17 cellular contexts compared by ENCODE assay signal in the genomic region with DNA sequence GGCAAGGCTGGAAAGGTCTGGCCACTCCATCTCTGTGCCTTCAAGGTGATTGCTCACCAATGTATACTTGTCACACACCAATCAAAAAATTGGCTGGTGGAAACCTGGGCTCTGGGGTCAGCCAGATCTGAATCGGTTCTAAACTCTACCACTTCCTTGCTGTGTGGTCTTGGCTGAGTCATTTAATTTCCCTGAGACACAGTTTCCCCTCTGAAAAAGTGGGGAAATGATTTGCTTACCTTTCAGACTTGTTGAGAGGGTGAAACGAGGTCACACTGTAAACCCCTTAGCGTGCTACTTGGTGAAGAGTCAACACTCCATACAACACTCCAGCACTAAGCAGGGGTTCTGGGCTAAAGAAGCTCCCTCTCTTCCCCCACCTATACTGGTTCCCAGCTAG.
DNase-seq lines count a peak whose midpoint lies in the region; ATAC-seq and TF ChIP-seq lines count a peak whose summit lies in the region.
"Had no signal": no experiment of that assay in that cellular context is flagged by ENCODE, and none has a peak within 500 bp of the region (broad histone marks: within the 10 kb centered on the region; RNA-seq: fewer than 3 reads in every experiment).

No MANE protein-coding gene starts in this region.

- ATAC-seq in activated CD4-positive, alpha-beta T cell treated with anti-CD3 and anti-CD28 coated beads for 36 hours = peak; percentile 83
- ATAC-seq in activated naive CD4-positive, alpha-beta T cell treated with anti-CD3 and anti-CD28 coated beads, Interleukin-2, amount 50 U/mL, for 72 hours = peak; percentile 75 to 84
- ATAC-seq in activated naive CD8-positive, alpha-beta T cell treated with anti-CD3 and anti-CD28 coated beads, Interleukin-2, amount 50 U/mL, for 24 hours = peak; percentile 82
- ATAC-seq in stimulated activated naive B cell treated with anti-CD40 and anti-IgM and Interleukin-4, amounts not matched to agents 10 μg/mL and 1 μg/mL and 100 μg/mL, for 72 hours (replicated peaks) = no peak

- CTCF ChIA-PET in activated CD4-positive, alpha-beta T cell treated with anti-CD3 and anti-CD28 coated beads for 36 hours (lab: Charles Lee) = no interaction called here
- CTCF ChIA-PET in activated CD4-positive, alpha-beta memory T cell treated with anti-CD3 and anti-CD28 coated beads for 36 hours (lab: Charles Lee) = no interaction called here

- no peaks in the 10 kb centered on the region for H3K9me3 ChIP-seq in osteoblast (ENCODE audit: low read depth, low read length)
- H3K9me3 ChIP-seq: BE2C had no signal

- no peaks in the 10 kb centered on the region for H3K27me3 ChIP-seq in osteoblast (ENCODE audit: insufficient read depth, low read length)
- H3K27me3 ChIP-seq: BE2C had no signal

- no peaks in the 10 kb centered on the region for H3K4me1 ChIP-seq in osteoblast (ENCODE audit: insufficient read depth, low read length)
- H3K4me1 ChIP-seq: BE2C had no signal

- H3K79me2 ChIP-seq in osteoblast (ENCODE audit: insufficient read depth, low read length) = no peaks in the 10 kb centered on the region

- no peak overlapping the region for H3K27ac ChIP-seq in osteoblast (ENCODE audit: low read depth, low read length)
- H3K27ac ChIP-seq: KMS-11, PC-9 had no signal

- H3K4me2 ChIP-seq in osteoblast (ENCODE audit: insufficient read depth, low read length) = no peak overlapping the region
- H3K4me2 ChIP-seq: KMS-11, PC-9 had no signal

- H3K27me3 Mint-ChIP-seq in activated CD4-positive, alpha-beta T cell treated with anti-CD3 and anti-CD28 coated beads for 36 hours = no peaks in the 10 kb centered on the region
- H3K27me3 Mint-ChIP-seq in activated CD4-positive, alpha-beta memory T cell treated with anti-CD3 and anti-CD28 coated beads for 36 hours = no peaks in the 10 kb centered on the region
- no peaks in the 10 kb centered on the region for H3K27me3 Mint-ChIP-seq in activated naive CD8-positive, alpha-beta T cell treated with anti-CD3 and anti-CD28 coated beads, Interleukin-2, amount 50 U/mL, for 24 hours
- H3K27me3 Mint-ChIP-seq in stimulated activated naive B cell treated with anti-CD40 and anti-IgM and Interleukin-4, amounts not matched to agents 10 μg/mL and 1 μg/mL and 100 μg/mL, for 72 hours = no peaks in the 10 kb centered on the region
- H3K27me3 Mint-ChIP-seq: CD4-positive, alpha-beta T cell had no signal

- H3K4me3 ChIP-seq in osteoblast (ENCODE audit: insufficient read depth, low read length) = no peak overlapping the region
- H3K4me3 ChIP-seq: PC-9 had no signal

- H3K4me3 Mint-ChIP-seq in activated CD4-positive, alpha-beta T cell treated with anti-CD3 and anti-CD28 coated beads for 36 hours = no peak overlapping the region
- no peak overlapping the region for H3K4me3 Mint-ChIP-seq in activated CD4-positive, alpha-beta memory T cell treated with anti-CD3 and anti-CD28 coated beads for 36 hours
- no peak overlapping the region for H3K4me3 Mint-ChIP-seq in activated naive CD8-positive, alpha-beta T cell treated with anti-CD3 and anti-CD28 coated beads, Interleukin-2, amount 50 U/mL, for 24 hours
- no peak overlapping the region for H3K4me3 Mint-ChIP-seq in stimulated activated naive B cell treated with anti-CD40 and anti-IgM and Interleukin-4, amounts not matched to agents 10 μg/mL and 1 μg/mL and 100 μg/mL, for 72 hours
- H3K4me3 Mint-ChIP-seq: CD4-positive, alpha-beta T cell had no signal

- POLR2A ChIA-PET in activated CD4-positive, alpha-beta T cell treated with anti-CD3 and anti-CD28 coated beads for 36 hours (lab: Charles Lee) = no interaction called here
- POLR2A ChIA-PET in activated CD4-positive, alpha-beta memory T cell treated with anti-CD3 and anti-CD28 coated beads for 36 hours (lab: Charles Lee) = no interaction called here

- H3K9me3 Mint-ChIP-seq in activated CD4-positive, alpha-beta T cell treated with anti-CD3 and anti-CD28 coated beads for 36 hours (ENCODE audit: low read depth) = peaks cover 2% of the 10 kb centered on the region
- peaks cover 4% of the 10 kb centered on the region in 2 donors for H3K9me3 Mint-ChIP-seq in activated naive CD4-positive, alpha-beta T cell treated with anti-CD3 and anti-CD28 coated beads, Interleukin-2, amount 50 U/mL, for 72 hours
- H3K9me3 Mint-ChIP-seq in activated CD4-positive, alpha-beta memory T cell treated with anti-CD3 and anti-CD28 coated beads for 36 hours = peaks cover 11% of the 10 kb centered on the region
- H3K9me3 Mint-ChIP-seq in activated naive CD8-positive, alpha-beta T cell treated with anti-CD3 and anti-CD28 coated beads, Interleukin-2, amount 50 U/mL, for 24 hours = no peaks in the 10 kb centered on the region
- peaks cover 5 to 10% of the 10 kb centered on the region in 2 donors for H3K9me3 Mint-ChIP-seq in stimulated activated naive B cell treated with anti-CD40 and anti-IgM and Interleukin-4, amounts not matched to agents 10 μg/mL and 1 μg/mL and 100 μg/mL, for 72 hours
- H3K9me3 Mint-ChIP-seq: CD4-positive, alpha-beta T cell had no signal

- H2AFZ ChIP-seq in osteoblast (ENCODE audit: low read length) = no peak overlapping the region
- H2AFZ ChIP-seq: PC-9 had no signal

- no peaks in the 10 kb centered on the region for H3K4me1 Mint-ChIP-seq in activated CD4-positive, alpha-beta T cell treated with anti-CD3 and anti-CD28 coated beads for 36 hours
- H3K4me1 Mint-ChIP-seq in activated CD4-positive, alpha-beta memory T cell treated with anti-CD3 and anti-CD28 coated beads for 36 hours (ENCODE audit: low read depth) = no peaks in the 10 kb centered on the region
- H3K4me1 Mint-ChIP-seq in activated naive CD8-positive, alpha-beta T cell treated with anti-CD3 and anti-CD28 coated beads, Interleukin-2, amount 50 U/mL, for 24 hours = no peaks in the 10 kb centered on the region
- no peaks in the 10 kb centered on the region for H3K4me1 Mint-ChIP-seq in stimulated activated naive B cell treated with anti-CD40 and anti-IgM and Interleukin-4, amounts not matched to agents 10 μg/mL and 1 μg/mL and 100 μg/mL, for 72 hours

- intact Hi-C loops in activated CD4-positive, alpha-beta T cell treated with anti-CD3 and anti-CD28 coated beads for 36 hours (cut with DNase I, micrococcal nuclease) = no loop called here
- intact Hi-C loops in activated CD4-positive, alpha-beta memory T cell treated with anti-CD3 and anti-CD28 coated beads for 36 hours (cut with micrococcal nuclease) = no loop called here

- TF ChIP-seq CTCF in osteoblast (IDR thresholded peaks at IDR 0.05; ENCODE audit: extremely low read depth, low read depth, low read length) = no peak

- H4K20me1 ChIP-seq in osteoblast (ENCODE audit: insufficient read depth, low read length) = no peaks in the 10 kb centered on the region

- no peaks in the 10 kb centered on the region for H3K36me3 ChIP-seq in osteoblast (ENCODE audit: insufficient read depth, low read length)
- H3K36me3 ChIP-seq: BE2C had no signal

- peak; percentile 30 for DNase-seq in activated CD4-positive, alpha-beta T cell treated with anti-CD3 and anti-CD28 coated beads for 36 hours
- DNase-seq in activated CD4-positive, alpha-beta T cell treated with anti-CD3 and anti-CD28 coated beads for 4 hours = no peak
- peak in 1 of 2 donors; percentile 2 for DNase-seq in activated naive CD4-positive, alpha-beta T cell treated with anti-CD3 and anti-CD28 coated beads, Interleukin-2, amount 50 U/mL, for 72 hours (ENCODE audit: low spot score in 2 of 2)
- no peak for DNase-seq in activated naive CD4-positive, alpha-beta T cell treated with anti-CD3 and anti-CD28 coated beads, Interleukin-2, amount 50 U/mL, for 16 hours
- DNase-seq in activated CD4-positive, alpha-beta memory T cell treated with anti-CD3 and anti-CD28 coated beads for 36 hours = peak; percentile 34
- peak; percentile 1 for DNase-seq in activated naive CD8-positive, alpha-beta T cell treated with anti-CD3 and anti-CD28 coated beads, Interleukin-2, amount 50 U/mL, for 24 hours
- DNase-seq in stimulated activated naive B cell treated with anti-CD40 and anti-IgM and Interleukin-4, amounts not matched to agents 10 μg/mL and 1 μg/mL and 100 μg/mL, for 72 hours = no peak
- no peak for DNase-seq in osteoblast (ENCODE audit: insufficient read length, low spot score, missing footprints)
- DNase-seq: 8988T; BE2C; CD4-positive, alpha-beta T cell; H7; NCI-H146; NCI-H2081; NCI-H774; PC-9 had no signal

- H3K36me3 Mint-ChIP-seq in activated CD4-positive, alpha-beta T cell treated with anti-CD3 and anti-CD28 coated beads for 36 hours (ENCODE audit: low read depth) = no peaks in the 10 kb centered on the region
- H3K36me3 Mint-ChIP-seq in activated naive CD4-positive, alpha-beta T cell treated with anti-CD3 and anti-CD28 coated beads, Interleukin-2, amount 50 U/mL, for 72 hours = peaks cover 0 to 7% of the 10 kb centered on the region in 2 donors
- no peaks in the 10 kb centered on the region for H3K36me3 Mint-ChIP-seq in activated CD4-positive, alpha-beta memory T cell treated with anti-CD3 and anti-CD28 coated beads for 36 hours
- peaks cover 1% of the 10 kb centered on the region for H3K36me3 Mint-ChIP-seq in activated naive CD8-positive, alpha-beta T cell treated with anti-CD3 and anti-CD28 coated beads, Interleukin-2, amount 50 U/mL, for 24 hours (ENCODE audit: low read depth)
- H3K36me3 Mint-ChIP-seq in stimulated activated naive B cell treated with anti-CD40 and anti-IgM and Interleukin-4, amounts not matched to agents 10 μg/mL and 1 μg/mL and 100 μg/mL, for 72 hours = no peaks in the 10 kb centered on the region

- H3K27ac Mint-ChIP-seq in activated CD4-positive, alpha-beta T cell treated with anti-CD3 and anti-CD28 coated beads for 36 hours = no peak overlapping the region
- no peak overlapping the region for H3K27ac Mint-ChIP-seq in activated naive CD4-positive, alpha-beta T cell treated with anti-CD3 and anti-CD28 coated beads, Interleukin-2, amount 50 U/mL, for 72 hours
- H3K27ac Mint-ChIP-seq in activated CD4-positive, alpha-beta memory T cell treated with anti-CD3 and anti-CD28 coated beads for 36 hours = no peak overlapping the region
- no peak overlapping the region for H3K27ac Mint-ChIP-seq in activated naive CD8-positive, alpha-beta T cell treated with anti-CD3 and anti-CD28 coated beads, Interleukin-2, amount 50 U/mL, for 24 hours
- H3K27ac Mint-ChIP-seq in stimulated activated naive B cell treated with anti-CD40 and anti-IgM and Interleukin-4, amounts not matched to agents 10 μg/mL and 1 μg/mL and 100 μg/mL, for 72 hours = no peak overlapping the region
- H3K27ac Mint-ChIP-seq: CD4-positive, alpha-beta T cell had no signal

Comparison
In these comparisons a context has a peak if more than half of its experiments do, and no peak if none do; other contexts are left out.
1. DNase-seq: peak in activated CD4-positive, alpha-beta T cell treated with anti-CD3 and anti-CD28 coated beads for 36 hours (single experiment), activated CD4-positive, alpha-beta memory T cell treated with anti-CD3 and anti-CD28 coated beads for 36 hours (single experiment) and activated naive CD8-positive, alpha-beta T cell treated with anti-CD3 and anti-CD28 coated beads, Interleukin-2, amount 50 U/mL, for 24 hours (single experiment); none in activated CD4-positive, alpha-beta T cell treated with anti-CD3 and anti-CD28 coated beads for 4 hours (0 of 2), activated naive CD4-positive, alpha-beta T cell treated with anti-CD3 and anti-CD28 coated beads, Interleukin-2, amount 50 U/mL, for 16 hours (single experiment), stimulated activated naive B cell treated with anti-CD40 and anti-IgM and Interleukin-4, amounts not matched to agents 10 μg/mL and 1 μg/mL and 100 μg/mL, for 72 hours (single experiment) and osteoblast (single experiment).
2. ATAC-seq: peak in activated CD4-positive, alpha-beta T cell treated with anti-CD3 and anti-CD28 coated beads for 36 hours (single experiment), activated naive CD4-positive, alpha-beta T cell treated with anti-CD3 and anti-CD28 coated beads, Interleukin-2, amount 50 U/mL, for 72 hours (2 of 2) and activated naive CD8-positive, alpha-beta T cell treated with anti-CD3 and anti-CD28 coated beads, Interleukin-2, amount 50 U/mL, for 24 hours (single experiment); none in stimulated activated naive B cell treated with anti-CD40 and anti-IgM and Interleukin-4, amounts not matched to agents 10 μg/mL and 1 μg/mL and 100 μg/mL, for 72 hours (0 of 2).